ENCODE assay signal across 22 cellular contexts in the genomic region with DNA sequence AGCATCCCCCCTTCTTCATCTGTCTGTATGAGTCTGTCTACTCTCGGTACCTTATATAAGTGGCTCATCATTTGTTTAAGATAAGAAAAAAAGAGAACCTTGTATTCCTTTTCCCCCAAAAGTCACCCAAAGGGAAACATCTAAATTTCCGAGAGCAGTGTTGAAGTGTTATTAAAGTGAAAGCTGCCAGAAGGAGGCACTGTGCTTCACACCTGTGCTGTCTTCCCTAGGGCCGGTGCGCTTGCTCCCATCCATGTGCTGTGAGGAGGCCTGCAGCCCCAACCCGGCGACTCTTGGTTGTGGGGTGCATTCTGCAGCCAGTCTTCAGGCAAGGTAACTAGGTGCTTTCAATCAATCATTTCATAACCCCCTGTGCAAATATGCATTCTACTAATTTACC.
DNase-seq lines count a peak whose midpoint lies in the region; ATAC-seq and TF ChIP-seq lines count a peak whose summit lies in the region.
"Had no signal": no experiment of that assay in that cellular context is flagged by ENCODE, and none has a peak within 500 bp of the region (broad histone marks: within the 10 kb centered on the region; RNA-seq: fewer than 3 reads in every experiment).

No MANE protein-coding gene starts in this region.

- no peak for ATAC-seq in activated CD8-positive, alpha-beta T cell treated with anti-CD3 and anti-CD28 coated beads for 36 hours
- ATAC-seq in activated CD8-positive, alpha-beta T cell treated with anti-CD3 and anti-CD28 coated beads, Interleukin-2, amount 10 ng/mL, durations not matched to agents 7 days and 5 days = no peak
- ATAC-seq in GM18867 (IDR thresholded peaks at IDR 0.05; ENCODE audit: unreplicated experiment) = no peak
- ATAC-seq in GM21825 (IDR thresholded peaks at IDR 0.05; ENCODE audit: unreplicated experiment) = no peak
- ATAC-seq: activated T-cell treated with anti-CD3 and anti-CD28 coated beads, Interleukin-2, amount 50 U/mL, for 4 hours; left colon; T-helper 17 cell had no signal

- no peak overlapping the region for H3K4me3 ChIP-seq in Karpas-422 (ENCODE audit: low read length)
- H3K4me3 ChIP-seq in endodermal cell (ENCODE audit: low read length) = no peak overlapping the region
- H3K4me3 ChIP-seq in retinal pigment epithelial cell (ENCODE audit: low read length) = no peak overlapping the region
- H3K4me3 ChIP-seq: coronary artery, tibial nerve had no signal

- POLR2A ChIA-PET in activated CD8-positive, alpha-beta T cell treated with anti-CD3 and anti-CD28 coated beads for 36 hours (lab: Charles Lee) = interaction anchor here (0.6 to 0.8 kb wide), 2 partner anchors 17 to 100 kb away, joined by 3 to 4 read pairs; no protein-coding TSS in a partner anchor
- POLR2A ChIA-PET in activated CD8-positive, alpha-beta T cell treated with anti-CD3 and anti-CD28 coated beads, Interleukin-2, amount 10 ng/mL, durations not matched to agents 7 days and 5 days (lab: Charles Lee) = no interaction called here

- TF ChIP-seq CTCF in activated CD8-positive, alpha-beta T cell treated with anti-CD3 and anti-CD28 coated beads for 36 hours (IDR thresholded peaks at IDR 0.05) = peak; percentile 19
- TF ChIP-seq CTCF in endodermal cell (conservative IDR thresholded peaks at IDR 0.05) (peak; percentile 56), retinal pigment epithelial cell (conservative IDR thresholded peaks at IDR 0.05; ENCODE audit: low read depth, low read length) (peak; percentile 11)

- no peak overlapping the region for H3K4me2 ChIP-seq in Karpas-422 (ENCODE audit: low read depth, low read length, poor library complexity, severe bottlenecking)

- no peaks in the 10 kb centered on the region for H3K4me1 Mint-ChIP-seq in activated CD8-positive, alpha-beta T cell treated with anti-CD3 and anti-CD28 coated beads for 36 hours (ENCODE audit: low read depth)
- H3K4me1 Mint-ChIP-seq in activated CD8-positive, alpha-beta T cell treated with anti-CD3 and anti-CD28 coated beads, Interleukin-2, amount 10 ng/mL, durations not matched to agents 7 days and 5 days (ENCODE audit: low read depth) = no peaks in the 10 kb centered on the region
- no peaks in the 10 kb centered on the region for H3K4me1 Mint-ChIP-seq in endodermal cell
- H3K4me1 Mint-ChIP-seq: activated B cell treated with CpG ODN at 0.5 μM for 24 hours; activated CD4-positive, alpha-beta memory T cell treated with anti-CD3 and anti-CD28 coated beads, Interleukin-2, amount 10 ng/mL, durations not matched to agents 7 days and 5 days; T-helper 17 cell had no signal

- H3K27ac Mint-ChIP-seq in activated CD8-positive, alpha-beta T cell treated with anti-CD3 and anti-CD28 coated beads for 36 hours = no peak overlapping the region
- H3K27ac Mint-ChIP-seq in activated CD8-positive, alpha-beta T cell treated with anti-CD3 and anti-CD28 coated beads, Interleukin-2, amount 10 ng/mL, durations not matched to agents 7 days and 5 days = no peak overlapping the region
- H3K27ac Mint-ChIP-seq in endodermal cell = no peak overlapping the region
- H3K27ac Mint-ChIP-seq: activated B cell treated with CpG ODN at 0.5 μM for 24 hours; activated CD4-positive, alpha-beta memory T cell treated with anti-CD3 and anti-CD28 coated beads, Interleukin-2, amount 10 ng/mL, durations not matched to agents 7 days and 5 days; T-helper 17 cell had no signal

- H3K4me1 ChIP-seq in Karpas-422 (ENCODE audit: low read length) (no peaks in the 10 kb centered on the region), endodermal cell (ENCODE audit: control insufficient read depth, insufficient read depth, low read length) (no peaks in the 10 kb centered on the region)

- no peaks in the 10 kb centered on the region for H3K79me2 ChIP-seq in Karpas-422 (ENCODE audit: low read length)

- H3K27ac ChIP-seq in Karpas-422 (ENCODE audit: low read length) = no peak overlapping the region
- no peak overlapping the region for H3K27ac ChIP-seq in endodermal cell (ENCODE audit: low read depth, low read length)
- H3K27ac ChIP-seq: coronary artery, neutrophil, tibial nerve had no signal

- WGBS in endodermal cell (ENCODE audit: insufficient coverage in 1 of 2, insufficient read length in 1 of 2), 2 experiments = 92 to 100% methylated on average over 2 to 6 of the region's 6 CpGs

- H3K27me3 ChIP-seq in Karpas-422 (ENCODE audit: low read length) (no peaks in the 10 kb centered on the region), endodermal cell (ENCODE audit: control insufficient read depth, insufficient read depth, low read length, poor library complexity, severe bottlenecking) (no peaks in the 10 kb centered on the region)
- H3K27me3 ChIP-seq: neutrophil, tibial nerve had no signal

- CTCF ChIA-PET in activated CD8-positive, alpha-beta T cell treated with anti-CD3 and anti-CD28 coated beads for 36 hours (lab: Charles Lee) = interaction anchor here (0.7 to 1.3 kb wide), 3 partner anchors 9 to 203 kb away, joined by 3 to 7 read pairs (median 3); no protein-coding TSS in a partner anchor
- CTCF ChIA-PET in activated CD8-positive, alpha-beta T cell treated with anti-CD3 and anti-CD28 coated beads, Interleukin-2, amount 10 ng/mL, durations not matched to agents 7 days and 5 days (lab: Charles Lee) = interaction anchor here (1.0 to 1.4 kb wide), 2 partner anchors 8 to 40 kb away, joined by 3 read pairs; no protein-coding TSS in a partner anchor

- peak; percentile 4 for DNase-seq in activated CD8-positive, alpha-beta T cell treated with anti-CD3 and anti-CD28 coated beads for 36 hours
- no peak for DNase-seq in activated CD8-positive, alpha-beta T cell treated with anti-CD3 and anti-CD28 coated beads, Interleukin-2, amount 10 ng/mL, durations not matched to agents 7 days and 5 days
- DNase-seq in Karpas-422 = peak; percentile 68
- no peak for DNase-seq in endodermal cell
- no peak for DNase-seq in retinal pigment epithelial cell (ENCODE audit: low read depth)
- DNase-seq in NCI-H1417 treated with DMSO at 0.1 percent for 48 hours (lab: John Stamatoyannopoulos, UW) = no peak
- DNase-seq: activated B cell treated with CpG ODN at 0.5 μM for 24 hours; activated CD4-positive, alpha-beta memory T cell treated with anti-CD3 and anti-CD28 coated beads, Interleukin-2, amount 10 ng/mL, durations not matched to agents 7 days and 5 days; activated naive CD4-positive, alpha-beta T cell treated with anti-CD3 and anti-CD28 coated beads, Interleukin-2, amount 50 U/mL, for 16 hours; activated T-cell treated with anti-CD3 and anti-CD28 coated beads, Interleukin-2, amount 50 U/mL, for 4 hours; DMS 273 treated with DMSO at 0.1 percent for 48 hours; foreskin fibroblast; left colon; retina; SIG-M5; stimulated activated naive CD4-positive, alpha-beta T cell treated with Interleukin-2 at 50 U/mL for 16 hours; T-helper 17 cell had no signal

- no peak overlapping the region for H3K4me3 Mint-ChIP-seq in activated CD8-positive, alpha-beta T cell treated with anti-CD3 and anti-CD28 coated beads for 36 hours
- no peak overlapping the region for H3K4me3 Mint-ChIP-seq in activated CD8-positive, alpha-beta T cell treated with anti-CD3 and anti-CD28 coated beads, Interleukin-2, amount 10 ng/mL, durations not matched to agents 7 days and 5 days
- no peak overlapping the region for H3K4me3 Mint-ChIP-seq in endodermal cell
- H3K4me3 Mint-ChIP-seq: activated B cell treated with CpG ODN at 0.5 μM for 24 hours; activated CD4-positive, alpha-beta memory T cell treated with anti-CD3 and anti-CD28 coated beads, Interleukin-2, amount 10 ng/mL, durations not matched to agents 7 days and 5 days; activated T-cell treated with anti-CD3 and anti-CD28 coated beads, Interleukin-2, amount 50 U/mL, for 4 hours; T-helper 17 cell had no signal

- peaks cover 2% of the 10 kb centered on the region for H3K27me3 Mint-ChIP-seq in activated CD8-positive, alpha-beta T cell treated with anti-CD3 and anti-CD28 coated beads for 36 hours
- H3K27me3 Mint-ChIP-seq in activated CD8-positive, alpha-beta T cell treated with anti-CD3 and anti-CD28 coated beads, Interleukin-2, amount 10 ng/mL, durations not matched to agents 7 days and 5 days (ENCODE audit: low read depth) = peaks cover 20% of the 10 kb centered on the region
- H3K27me3 Mint-ChIP-seq in endodermal cell (ENCODE audit: insufficient read depth) = no peaks in the 10 kb centered on the region

- no peaks in the 10 kb centered on the region for H3K36me3 Mint-ChIP-seq in activated CD8-positive, alpha-beta T cell treated with anti-CD3 and anti-CD28 coated beads for 36 hours (ENCODE audit: low read depth)
- no peaks in the 10 kb centered on the region for H3K36me3 Mint-ChIP-seq in activated CD8-positive, alpha-beta T cell treated with anti-CD3 and anti-CD28 coated beads, Interleukin-2, amount 10 ng/mL, durations not matched to agents 7 days and 5 days (ENCODE audit: low read depth)
- peaks cover 9% of the 10 kb centered on the region for H3K36me3 Mint-ChIP-seq in endodermal cell (ENCODE audit: low read depth)

- no peak overlapping the region for H2AFZ ChIP-seq in Karpas-422 (ENCODE audit: low read length)

- intact Hi-C loops in activated CD8-positive, alpha-beta T cell treated with anti-CD3 and anti-CD28 coated beads for 36 hours (cut with micrococcal nuclease) = no loop called here

- H3K9ac ChIP-seq in Karpas-422 (ENCODE audit: low read length) (no peak overlapping the region), endodermal cell (ENCODE audit: extremely low read depth, low read length, poor library complexity, severe bottlenecking) (no peak overlapping the region)

- H4K20me1 ChIP-seq in Karpas-422 (ENCODE audit: insufficient read depth, low read depth, low read length) = no peaks in the 10 kb centered on the region

- H3K9me3 ChIP-seq in Karpas-422 (ENCODE audit: low read length) (no peaks in the 10 kb centered on the region), endodermal cell (ENCODE audit: control insufficient read depth, low read length) (no peaks in the 10 kb centered on the region)
- H3K9me3 ChIP-seq: neutrophil, tibial nerve had no signal

- no peaks in the 10 kb centered on the region for H3K9me2 ChIP-seq in Karpas-422 (replicated peaks; ENCODE audit: insufficient read depth, low read length)

- no peaks in the 10 kb centered on the region for H3K9me3 Mint-ChIP-seq in activated CD8-positive, alpha-beta T cell treated with anti-CD3 and anti-CD28 coated beads for 36 hours
- H3K9me3 Mint-ChIP-seq in activated CD8-positive, alpha-beta T cell treated with anti-CD3 and anti-CD28 coated beads, Interleukin-2, amount 10 ng/mL, durations not matched to agents 7 days and 5 days (ENCODE audit: insufficient read depth) = no peaks in the 10 kb centered on the region
- H3K9me3 Mint-ChIP-seq in endodermal cell = no peaks in the 10 kb centered on the region
- H3K9me3 Mint-ChIP-seq: activated B cell treated with CpG ODN at 0.5 μM for 24 hours; activated CD4-positive, alpha-beta memory T cell treated with anti-CD3 and anti-CD28 coated beads, Interleukin-2, amount 10 ng/mL, durations not matched to agents 7 days and 5 days; activated T-cell treated with anti-CD3 and anti-CD28 coated beads, Interleukin-2, amount 50 U/mL, for 4 hours had no signal

- H3K36me3 ChIP-seq in Karpas-422 (ENCODE audit: insufficient read depth, low read length) = no peaks in the 10 kb centered on the region
- H3K36me3 ChIP-seq in endodermal cell (ENCODE audit: control insufficient read depth, insufficient read depth, low read length) = no peaks in the 10 kb centered on the region
- H3K36me3 ChIP-seq: neutrophil, tibial nerve had no signal

Comparison
In these comparisons a context has a peak if more than half of its experiments do, and no peak if none do; other contexts are left out.
1. DNase-seq: peak in activated CD8-positive, alpha-beta T cell treated with anti-CD3 and anti-CD28 coated beads for 36 hours (single experiment) and Karpas-422 (single experiment); none in activated CD8-positive, alpha-beta T cell treated with anti-CD3 and anti-CD28 coated beads, Interleukin-2, amount 10 ng/mL, durations not matched to agents 7 days and 5 days (single experiment), endodermal cell (single experiment), retinal pigment epithelial cell (single experiment) and NCI-H1417 treated with DMSO at 0.1 percent for 48 hours (single experiment).
2. Peak in every context shown above with its lines, with median percentiles within 50 percentile points of each other: CTCF ChIP-seq.